In the genomic region with DNA sequence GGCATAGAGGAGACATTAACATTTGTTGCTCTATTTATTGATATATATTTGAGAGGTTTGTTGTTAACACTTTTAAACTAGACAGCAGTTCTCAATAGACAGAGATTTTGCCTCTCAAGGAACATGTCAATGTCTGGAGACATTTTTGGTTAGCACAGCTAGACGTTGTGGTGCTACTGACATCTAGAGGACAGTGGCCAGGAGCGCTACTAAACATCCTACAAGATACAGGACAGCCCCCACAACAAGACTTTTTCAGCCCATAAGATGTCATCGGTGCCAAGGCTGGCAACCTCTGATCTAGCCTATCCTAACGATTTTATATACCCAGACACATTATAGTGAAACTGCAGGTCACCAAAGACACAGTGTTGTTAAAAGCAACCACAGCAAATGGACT, we compare ENCODE assay signal across 9 cellular contexts. TPM values are rescaled to one million over a fixed set of nuclear protein-coding genes. Genes with fewer than 3 reads are reported as not detected.
DNase-seq lines count a peak whose midpoint lies in the region; ATAC-seq, FAIRE-seq and TF ChIP-seq lines count a peak whose summit lies in the region.
"Had no signal": no experiment of that assay in that cellular context is flagged by ENCODE, and none has a peak within 500 bp of the region (broad histone marks: within the 10 kb centered on the region; RNA-seq: fewer than 3 reads in every experiment).

No MANE protein-coding gene starts in this region.

- no peaks in the 10 kb centered on the region for H3K9me3 ChIP-seq in small intestine (ENCODE audit: control insufficient read depth, low read depth)

- ATAC-seq in GM18907 (IDR thresholded peaks at IDR 0.05; ENCODE audit: unreplicated experiment) (peak; percentile 73), HG03565 (IDR thresholded peaks at IDR 0.05; ENCODE audit: unreplicated experiment) (peak; percentile 37), GM21723 (IDR thresholded peaks at IDR 0.05; ENCODE audit: unreplicated experiment) (no peak)

- TF ChIP-seq CTCF in chondrocyte (IDR thresholded peaks at IDR 0.05): peak; percentile 71

- H3K4me1 ChIP-seq in small intestine (ENCODE audit: control insufficient read depth in 2 of 2, insufficient read depth in 1 of 2, low read depth in 1 of 2, low read length in 1 of 2): no peaks in the 10 kb centered on the region

- no peaks in the 10 kb centered on the region for H3K27me3 ChIP-seq in small intestine (ENCODE audit: control insufficient read depth in 2 of 2, insufficient read depth in 2 of 2, low read length in 2 of 2)

- no peak overlapping the region for H3K27ac Mint-ChIP-seq in chondrocyte (ENCODE audit: unreplicated experiment)

- 35 to 51% (median 39%) methylated on average over 4 of the region's 4 CpGs for WGBS in small intestine, 3 donors

- H3K4me3 Mint-ChIP-seq in chondrocyte (ENCODE audit: unreplicated experiment): no peak overlapping the region
- H3K4me3 Mint-ChIP-seq: central memory CD8-positive, alpha-beta T cell had no signal

- DNase-seq in ACHN: peak; percentile 15
- no peak for DNase-seq in chondrocyte (ENCODE audit: low spot score)
- peak; percentile 3 for DNase-seq in small intestine
- no peak for DNase-seq in 8988T
- no peak for DNase-seq in NCI-H1105 (lab: John Stamatoyannopoulos, UW)

- H3K4me3 ChIP-seq in small intestine (ENCODE audit: low read depth in 1 of 2, low read length in 2 of 2): no peak overlapping the region

- H3K36me3 Mint-ChIP-seq in chondrocyte (ENCODE audit: low read depth): no peaks in the 10 kb centered on the region

- H3K27me3 Mint-ChIP-seq in chondrocyte (ENCODE audit: low read depth): no peaks in the 10 kb centered on the region

- H3K27ac ChIP-seq in small intestine (ENCODE audit: low read depth in 1 of 2, low read length in 1 of 2): no peak overlapping the region

- peaks cover 15% of the 10 kb centered on the region for H3K4me1 Mint-ChIP-seq in chondrocyte (ENCODE audit: low read depth)
- H3K4me1 Mint-ChIP-seq: central memory CD8-positive, alpha-beta T cell had no signal

- no peaks in the 10 kb centered on the region for H3K9me3 Mint-ChIP-seq in chondrocyte (ENCODE audit: low read depth)
- H3K9me3 Mint-ChIP-seq: central memory CD8-positive, alpha-beta T cell had no signal

- no peaks in the 10 kb centered on the region for H3K36me3 ChIP-seq in small intestine (ENCODE audit: control insufficient read depth in 2 of 2, insufficient read depth in 2 of 2, low read length in 2 of 2)

- in situ Hi-C loops in ACHN (cut with HindIII; ENCODE audit: low pct_ligation_motif_present, low pct_unique_long_range_greater_than_20kb, low sequenced_read_pairs): no loop called here

- no peak for FAIRE-seq in small intestine (lab: Jason Lieb, UNC)

RNA-seq across cellular contexts. Expression of a gene that starts 18.4 kb away (rescaled TPM):
- 7.2 to 13.9 TPM (median 7.5 TPM) in 3 replicates for total RNA-seq in chondrocyte
- polyA plus RNA-seq in small intestine: 10 to 100 TPM in 1 of 3 donors, 1 to 10 TPM in 2; 6.5 to 10.8 (median 8.9) TPM

Comparison
In these comparisons a context has a peak if more than half of its experiments do, and no peak if none do; other contexts are left out.
1. DNase-seq: peak in ACHN (single experiment) and small intestine (single experiment); none in chondrocyte (single experiment), 8988T (single experiment) and NCI-H1105 (single experiment).